In the genomic region with DNA sequence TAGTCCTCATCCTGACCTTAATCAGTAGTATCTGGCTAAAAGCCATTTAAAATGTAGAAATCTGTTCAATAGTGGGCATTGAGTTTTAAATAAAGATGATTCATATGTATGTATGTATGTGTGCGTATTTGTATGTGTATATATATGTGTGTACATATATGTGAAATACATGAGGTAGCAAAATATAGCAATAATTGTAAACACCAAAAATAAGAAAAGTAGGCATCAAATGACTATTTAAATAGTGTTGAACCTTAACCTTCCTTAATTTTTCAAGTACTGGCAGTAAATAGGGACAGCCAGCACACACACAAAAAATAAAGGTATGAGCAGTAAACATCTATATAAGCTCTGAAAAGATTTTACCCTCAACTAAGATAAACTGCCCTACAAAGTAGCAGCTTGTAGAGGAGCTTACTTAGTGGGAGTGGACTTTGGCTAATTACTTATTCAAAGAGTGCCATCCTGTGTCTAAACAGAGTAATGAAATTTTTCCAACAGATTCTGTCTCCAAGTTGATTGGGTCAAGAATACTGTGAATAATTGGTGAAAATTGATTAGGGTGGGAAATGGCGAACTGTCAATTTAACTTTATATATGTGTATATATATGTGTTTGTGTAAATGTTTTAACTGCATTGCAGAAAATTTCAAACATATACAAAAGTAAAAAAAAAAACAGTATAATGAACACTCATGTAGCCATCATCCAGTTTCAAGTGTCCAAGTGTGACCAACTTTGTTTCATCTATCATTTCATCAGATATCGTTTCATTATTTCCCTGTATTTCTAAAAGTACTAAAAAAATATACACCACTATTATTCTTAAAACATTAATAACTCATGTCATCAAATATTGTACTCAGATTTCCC, we compare ENCODE assay signal across 8 cellular contexts.
DNase-seq lines count a peak whose midpoint lies in the region; TF ChIP-seq lines count a peak whose summit lies in the region.

No MANE protein-coding gene starts in this region.

- no peaks in the 10 kb centered on the region for H3K9me3 Mint-ChIP-seq in activated T-cell treated with anti-CD3 and anti-CD28 coated beads, Interleukin-2, amount 50 U/mL, for 24 hours

- 0 out of 2 replicates have a peak overlapping the region, but pooled peaks have one; percentile 4 for H3K9ac ChIP-seq in MM.1S (ENCODE audit: low read length)

- peak overlapping the region; percentile 93 for H3K27ac Mint-ChIP-seq in activated T-cell treated with anti-CD3 and anti-CD28 coated beads, Interleukin-2, amount 50 U/mL, for 24 hours

- peak overlapping the region; percentile 56 for H2AFZ ChIP-seq in MM.1S (ENCODE audit: low read length)

- H4K20me1 ChIP-seq in MM.1S (ENCODE audit: insufficient read depth, low read length): no peaks in the 10 kb centered on the region

- no peaks in the 10 kb centered on the region for H3K36me3 ChIP-seq in MM.1S (replicated peaks; ENCODE audit: insufficient read depth, low read length)
- peaks cover 0 to 5% of the 10 kb centered on the region in 2 donors for H3K36me3 ChIP-seq in muscle layer of duodenum (ENCODE audit: control insufficient read depth in 1 of 2, insufficient read depth in 2 of 2, low read length in 2 of 2)

- H3K4me3 Mint-ChIP-seq in activated T-cell treated with anti-CD3 and anti-CD28 coated beads, Interleukin-2, amount 50 U/mL, for 24 hours: no peak overlapping the region

- H3K4me1 ChIP-seq in MM.1S (ENCODE audit: low read length) (peaks cover 6% of the 10 kb centered on the region; the same call in 1 of the 2 replicates), muscle layer of duodenum (ENCODE audit: control insufficient read depth in 1 of 2, insufficient read depth in 2 of 2, low read length in 2 of 2) (peaks cover 3 to 6% of the 10 kb centered on the region in 2 donors)

- TF ChIP-seq CTCF in HFF-Myc (IDR thresholded peaks at IDR 0.05; ENCODE audit: low read depth, low read length, missing control alignments) (peak; percentile 39), MM.1S (IDR thresholded peaks at IDR 0.05; ENCODE audit: low read length) (peak; percentile 60), epithelial cell of esophagus (IDR thresholded peaks at IDR 0.05; ENCODE audit: insufficient read depth, low read depth, low read length, missing control alignments) (peak; percentile 61)

- no peaks in the 10 kb centered on the region for H3K79me2 ChIP-seq in MM.1S (ENCODE audit: low read length)

- H3K27ac ChIP-seq in MM.1S (ENCODE audit: low read length) (no peak overlapping the region), muscle layer of duodenum (ENCODE audit: low read length) (peak overlapping the region; percentile 87)

- H3K9me3 ChIP-seq in MM.1S (replicated peaks; ENCODE audit: insufficient read depth, low read length): no peaks in the 10 kb centered on the region
- H3K9me3 ChIP-seq in muscle layer of duodenum (ENCODE audit: control insufficient read depth in 1 of 2, low read length in 2 of 2): no peaks in the 10 kb centered on the region

- peaks cover 4% of the 10 kb centered on the region; the same call in 1 of the 2 replicates for H3F3A ChIP-seq in MM.1S (ENCODE audit: insufficient read depth, low read length)

- peaks cover 4% of the 10 kb centered on the region for H3K36me3 Mint-ChIP-seq in activated T-cell treated with anti-CD3 and anti-CD28 coated beads, Interleukin-2, amount 50 U/mL, for 24 hours (ENCODE audit: low read depth)

- H3K27me3 ChIP-seq in MM.1S (replicated peaks; ENCODE audit: insufficient read depth, low read length): no peaks in the 10 kb centered on the region
- H3K27me3 ChIP-seq in muscle layer of duodenum (ENCODE audit: low read depth, low read length): no peaks in the 10 kb centered on the region

- peaks cover 19% of the 10 kb centered on the region for H3K4me1 Mint-ChIP-seq in activated T-cell treated with anti-CD3 and anti-CD28 coated beads, Interleukin-2, amount 50 U/mL, for 24 hours (ENCODE audit: low read depth)

- H3K4me2 ChIP-seq in MM.1S (ENCODE audit: low read depth, low read length): peak overlapping the region; percentile 83

- DNase-seq in activated T-cell treated with anti-CD3 and anti-CD28 coated beads, Interleukin-2, amount 50 U/mL, for 24 hours: no peak
- DNase-seq in activated T-cell treated with anti-CD3 and anti-CD28 coated beads for 4 hours (no peak), HFF-Myc (ENCODE audit: extremely low read depth, low read depth) (no peak), MM.1S (peak; percentile 68), SKM-1 treated with dmso at 0.1 percent for 144 hours (lab: John Stamatoyannopoulos, UW; ENCODE audit: unreplicated experiment) (peak; percentile 59), epithelial cell of esophagus (ENCODE audit: low read depth) (peak; percentile 73), cerebellar nuclear complex (lab: John Stamatoyannopoulos, UW) (no peak)

- H3K4me3 ChIP-seq in HFF-Myc (replicated peaks; ENCODE audit: low read depth, low read length) (peak overlapping the region; percentile 68), MM.1S (ENCODE audit: low read length) (peak overlapping the region; percentile 75), epithelial cell of esophagus (ENCODE audit: low read length) (peak overlapping the region; percentile 70), muscle layer of duodenum (ENCODE audit: low read depth in 1 of 2, low read length in 2 of 2) (peak overlapping the region; percentile 84 to 85)

- H3K9me2 ChIP-seq in MM.1S (replicated peaks; ENCODE audit: insufficient read depth, low read length): no peaks in the 10 kb centered on the region

- no peaks in the 10 kb centered on the region for H3K27me3 Mint-ChIP-seq in activated T-cell treated with anti-CD3 and anti-CD28 coated beads, Interleukin-2, amount 50 U/mL, for 24 hours

Comparison
In these comparisons a context has a peak if more than half of its experiments do, and no peak if none do; other contexts are left out.
1. DNase-seq: peak in MM.1S (single experiment), SKM-1 treated with dmso at 0.1 percent for 144 hours (single experiment) and epithelial cell of esophagus (single experiment); none in activated T-cell treated with anti-CD3 and anti-CD28 coated beads, Interleukin-2, amount 50 U/mL, for 24 hours (single experiment), activated T-cell treated with anti-CD3 and anti-CD28 coated beads for 4 hours (single experiment), HFF-Myc (single experiment) and cerebellar nuclear complex (0 of 2).
2. Peak in every context shown above with its lines, with median percentiles within 50 percentile points of each other: H3K4me3 ChIP-seq and CTCF ChIP-seq.